Comparison of ENCODE assay signal across 1 cellular context in genomic region chr20:59037386-59037785, GRCh38.
TF ChIP-seq lines count a peak whose summit lies in the region.

No MANE protein-coding gene starts in this region.

TF ChIP-seq in K562, 482 proteins besides CTCF, POLR2A, EP300 and RAD21:
- TF ChIP-seq SPI1 (IDR thresholded peaks at IDR 0.05; ENCODE audit: borderline replicate concordance, low read depth, low read length) (peak; percentile 34; the same call in 1 of the 2 replicates), TOE1 (IDR thresholded peaks at IDR 0.05; ENCODE audit: borderline replicate concordance) (no peak), TOE1 (CRISPR knock-in tag; IDR thresholded peaks at IDR 0.05; ENCODE audit: borderline replicate concordance, low read depth) (no peak)
